Comparison of ENCODE assay signal across 27 cellular contexts in the genomic region with DNA sequence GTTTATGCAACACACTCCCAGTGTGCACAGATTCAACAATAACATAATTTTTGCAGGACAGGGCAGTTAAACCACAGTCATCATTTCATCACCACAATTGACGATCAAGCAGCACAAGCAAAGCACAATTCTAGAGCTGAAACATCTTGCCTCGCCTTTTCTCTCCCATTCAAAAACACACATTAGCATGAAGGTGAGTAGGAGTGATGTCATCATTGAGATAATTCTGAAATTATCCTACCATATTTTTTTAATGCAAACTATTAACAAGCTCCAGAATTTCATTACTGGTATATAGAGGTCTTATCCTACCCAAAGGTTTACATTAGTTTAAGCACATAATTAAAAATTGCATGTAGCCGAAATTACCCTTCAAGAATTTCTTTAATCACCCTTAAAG. TPM values are rescaled to one million over a fixed set of nuclear protein-coding genes. Genes with fewer than 3 reads are reported as not detected.
"Had no signal": no experiment of that assay in that cellular context is flagged by ENCODE, and none has a peak within 500 bp of the region (broad histone marks: within the 10 kb centered on the region; RNA-seq: fewer than 3 reads in every experiment).

No MANE protein-coding gene starts in this region.

- H3K27me3 ChIP-seq: ascending aorta, cardiac muscle cell had no signal

- H3K27ac ChIP-seq: ascending aorta, body of pancreas, cardiac muscle cell, SJSA1 had no signal

- H3K4me3 ChIP-seq: ascending aorta, body of pancreas, cardiac muscle cell, SJSA1 had no signal

- H3K4me3 Mint-ChIP-seq: activated CD4-positive, alpha-beta memory T cell treated with anti-CD3 and anti-CD28 coated beads for 36 hours; activated CD4-positive, alpha-beta T cell treated with anti-CD3 and anti-CD28 coated beads, Interleukin-2, amount 10 ng/mL, durations not matched to agents 7 days and 5 days; activated naive CD8-positive, alpha-beta T cell treated with anti-CD3 and anti-CD28 coated beads, Interleukin-2, amount 50 U/mL, for 24 hours; activated T-cell treated with anti-CD3 and anti-CD28 coated beads, Interleukin-2, amount 50 U/mL, for 4 hours; WTC11 had no signal

- H3K36me3 ChIP-seq: ascending aorta, SJSA1 had no signal

- DNase-seq: activated CD4-positive, alpha-beta memory T cell treated with anti-CD3 and anti-CD28 coated beads for 36 hours; activated CD4-positive, alpha-beta T cell treated with anti-CD3 and anti-CD28 coated beads, Interleukin-2, amount 10 ng/mL, durations not matched to agents 7 days and 5 days; activated CD4-positive, CD25-positive, alpha-beta regulatory T cell treated with anti-CD3 and anti-CD28 coated beads, Interleukin-2, amount 50 U/mL, for 72 hours; activated CD8-positive, alpha-beta memory T cell treated with anti-CD3 and anti-CD28 coated beads for 24 hours; activated naive CD4-positive, alpha-beta T cell treated with Interleukin-2 at 50 U/mL for 16 hours; activated naive CD8-positive, alpha-beta T cell treated with anti-CD3 and anti-CD28 coated beads, Interleukin-2, amount 50 U/mL, for 24 hours; activated T-cell treated with anti-CD3 and anti-CD28 coated beads, Interleukin-2, amount 50 U/mL, for 4 hours; amniotic stem cell; body of pancreas; Kasumi-1; KBM-7; NCI-H1105 treated with DMSO at 0.1 percent for 48 hours; NCI-H1436 treated with DMSO at 0.1 percent for 48 hours; NCI-H187 treated with DMSO at 0.1 percent for 48 hours; NCI-H2081 treated with DMSO at 0.1 percent for 48 hours; NCI-H446; NCI-H524; PC-3; SHP77; SW 1271 had no signal

- H3K36me3 Mint-ChIP-seq: activated CD4-positive, alpha-beta memory T cell treated with anti-CD3 and anti-CD28 coated beads for 36 hours had no signal

- H3K9me3 Mint-ChIP-seq: activated CD4-positive, alpha-beta memory T cell treated with anti-CD3 and anti-CD28 coated beads for 36 hours; activated CD4-positive, alpha-beta T cell treated with anti-CD3 and anti-CD28 coated beads, Interleukin-2, amount 10 ng/mL, durations not matched to agents 7 days and 5 days; activated naive CD4-positive, alpha-beta T cell treated with anti-CD3 and anti-CD28 coated beads, Interleukin-2, amount 50 U/mL, for 72 hours; activated naive CD8-positive, alpha-beta T cell treated with anti-CD3 and anti-CD28 coated beads, Interleukin-2, amount 50 U/mL, for 24 hours; activated T-cell treated with anti-CD3 and anti-CD28 coated beads, Interleukin-2, amount 50 U/mL, for 4 hours; WTC11 had no signal

- H3K9me3 ChIP-seq: ascending aorta, body of pancreas, SJSA1 had no signal

- H3K27ac Mint-ChIP-seq: activated CD4-positive, alpha-beta memory T cell treated with anti-CD3 and anti-CD28 coated beads for 36 hours; activated CD4-positive, alpha-beta T cell treated with anti-CD3 and anti-CD28 coated beads, Interleukin-2, amount 10 ng/mL, durations not matched to agents 7 days and 5 days; activated naive CD4-positive, alpha-beta T cell treated with anti-CD3 and anti-CD28 coated beads, Interleukin-2, amount 50 U/mL, for 72 hours; activated naive CD8-positive, alpha-beta T cell treated with anti-CD3 and anti-CD28 coated beads, Interleukin-2, amount 50 U/mL, for 24 hours; WTC11 had no signal

- ATAC-seq: activated naive CD4-positive, alpha-beta T cell treated with anti-CD3 and anti-CD28 coated beads, Interleukin-2, amount 50 U/mL, for 72 hours; activated naive CD8-positive, alpha-beta T cell treated with anti-CD3 and anti-CD28 coated beads, Interleukin-2, amount 50 U/mL, for 24 hours; activated T-cell treated with anti-CD3 and anti-CD28 coated beads, Interleukin-2, amount 50 U/mL, for 4 hours; body of pancreas; PC-3; SK-N-SH treated with all-trans-retinoic acid at 6 μM for 48 hours; WTC11 had no signal

RNA-seq across cellular contexts. Expression of a gene that starts 3.5 kb away (rescaled TPM):
- total RNA-seq: activated CD4-positive, alpha-beta memory T cell treated with anti-CD3 and anti-CD28 coated beads for 36 hours; activated CD4-positive, alpha-beta T cell treated with anti-CD3 and anti-CD28 coated beads, Interleukin-2, amount 10 ng/mL, durations not matched to agents 7 days and 5 days; activated naive CD4-positive, alpha-beta T cell treated with anti-CD3 and anti-CD28 coated beads, Interleukin-2, amount 50 U/mL, for 72 hours; ascending aorta; body of pancreas; PC-3; SJSA1; T-helper 1 cell treated with Interleukin-12 subunit alpha and Interleukin-12 subunit beta and Interleukin-4 antibody, amounts not matched to agents 30 ng/mL and 1 ng/mL, for 36 hours had no signal
